In the genomic region with DNA sequence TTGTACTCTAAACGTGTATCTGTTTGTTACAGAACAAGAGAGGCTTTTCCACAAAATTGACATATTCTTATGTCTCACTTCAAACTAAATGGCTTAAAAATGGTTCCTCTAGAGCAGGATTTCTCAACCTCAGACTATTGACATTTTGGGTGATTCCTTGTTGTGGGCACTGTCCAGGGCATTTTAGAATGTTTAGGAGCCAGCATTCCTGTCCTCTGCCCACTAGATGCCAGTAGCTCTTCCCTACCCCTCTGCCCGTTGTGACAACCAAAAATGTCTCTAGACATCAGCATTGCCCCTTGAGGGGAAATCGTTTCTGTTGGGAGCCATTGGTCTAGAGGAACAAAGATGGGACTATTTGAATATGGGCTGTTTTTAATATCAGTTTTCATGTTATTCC, we compare ENCODE assay signal across 11 cellular contexts. TPM values are rescaled to one million over a fixed set of nuclear protein-coding genes. Genes with fewer than 3 reads are reported as not detected.
A peak's percentile ranks its signal among the peaks of the same experiment; 100 is the strongest.
DNase-seq lines count a peak whose midpoint lies in the region; ATAC-seq, FAIRE-seq and TF ChIP-seq lines count a peak whose summit lies in the region.
"Had no signal": no experiment of that assay in that cellular context is flagged by ENCODE, and none has a peak within 500 bp of the region (broad histone marks: within the 10 kb centered on the region; RNA-seq: fewer than 3 reads in every experiment).

No MANE protein-coding gene starts in this region.

- H3K36me3 Mint-ChIP-seq in activated B cell treated with CpG ODN at 0.5 μM for 24 hours (ENCODE audit: low read depth) = peaks cover 51% of the 10 kb centered on the region
- H3K36me3 Mint-ChIP-seq in stimulated activated effector memory CD8-positive, alpha-beta T cell treated with anti-CD3 and anti-CD28 coated beads, Interleukin-12 subunit alpha, Interleukin-12 subunit beta, amount 100 ng/mL, for 72 hours = peaks cover 95% of the 10 kb centered on the region
- H3K36me3 Mint-ChIP-seq in GM23338 (ENCODE audit: low read depth) = no peaks in the 10 kb centered on the region

- H3K27ac ChIP-seq in gastroesophageal sphincter (peak overlapping the region; percentile 20 to 71 (median 57)), GM23338 (ENCODE audit: low read depth) (no peak overlapping the region)

- FAIRE-seq in GM19239 (lab: Jason Lieb, UNC) = peak; percentile 26
- no peak for FAIRE-seq in urothelium cell line (lab: Jason Lieb, UNC)

- H3K27me3 Mint-ChIP-seq in activated B cell treated with CpG ODN at 0.5 μM for 24 hours (no peaks in the 10 kb centered on the region), GM23338 (ENCODE audit: insufficient read depth, low read depth, poor library complexity) (peaks cover 2% of the 10 kb centered on the region)

- no peaks in the 10 kb centered on the region for H3K9me2 ChIP-seq in GM23338 (ENCODE audit: insufficient read depth)

- H3K9me3 Mint-ChIP-seq in activated B cell treated with CpG ODN at 0.5 μM for 24 hours = no peaks in the 10 kb centered on the region
- H3K9me3 Mint-ChIP-seq in stimulated activated effector memory CD8-positive, alpha-beta T cell treated with anti-CD3 and anti-CD28 coated beads, Interleukin-12 subunit alpha, Interleukin-12 subunit beta, amount 100 ng/mL, for 72 hours = no peaks in the 10 kb centered on the region
- H3K9me3 Mint-ChIP-seq in GM23338 = no peaks in the 10 kb centered on the region

- H3K4me3 ChIP-seq in gastroesophageal sphincter (no peak overlapping the region), GM23338 (no peak overlapping the region)

- H2AFZ ChIP-seq in GM23338 = no peak overlapping the region

- POLR2A ChIA-PET in activated B cell treated with CpG ODN at 0.5 μM for 24 hours (lab: Charles Lee) = interaction anchor here (0.6 to 15.9 kb wide), 7 partner anchors 9 to 76 kb away, joined by 4 to 625 read pairs (median 19); a partner anchor contains a TSS

- TF ChIP-seq CTCF in activated B cell treated with CpG ODN at 0.5 μM for 24 hours (IDR thresholded peaks at IDR 0.05) (no peak), gastroesophageal sphincter (IDR thresholded peaks at IDR 0.05) (no peak), GM23338 (conservative IDR thresholded peaks at IDR 0.05; ENCODE audit: low read depth in 2 of 2) (no peak)

- 0 out of 2 replicates have a peak, but pooled peaks cover 3% of the 10 kb centered on the region for H4K20me1 ChIP-seq in GM23338 (replicated peaks; ENCODE audit: insufficient read depth)

- DNase-seq in GM19239 (ENCODE audit: insufficient read length, low spot score) = no peak
- DNase-seq in activated B cell treated with CpG ODN at 0.5 μM for 24 hours = no peak
- no peak for DNase-seq in stimulated activated effector memory CD8-positive, alpha-beta T cell treated with anti-CD3 and anti-CD28 coated beads, Interleukin-12 subunit alpha, Interleukin-12 subunit beta, amount 100 ng/mL, for 72 hours (ENCODE audit: low spot score in 2 of 2)
- no peak for DNase-seq in urothelium cell line (ENCODE audit: low spot score)
- DNase-seq in NCI-H1092 treated with DMSO at 0.1 percent for 48 hours (lab: John Stamatoyannopoulos, UW) = no peak
- DNase-seq in NCI-H1417 treated with DMSO at 0.1 percent for 48 hours (lab: John Stamatoyannopoulos, UW) = no peak
- no peak for DNase-seq in GM23338 (ENCODE audit: low spot score)
- DNase-seq: mesendoderm, NCI-H2171 treated with DMSO at 0.1 percent for 48 hours, OCI-M1 had no signal

- H3K4me3 Mint-ChIP-seq in activated B cell treated with CpG ODN at 0.5 μM for 24 hours (peak overlapping the region; percentile 74), GM23338 (no peak overlapping the region)
- peak overlapping the region; percentile 84 for H3K4me3 Mint-ChIP-seq in stimulated activated effector memory CD8-positive, alpha-beta T cell treated with anti-CD3 and anti-CD28 coated beads, Interleukin-12 subunit alpha, Interleukin-12 subunit beta, amount 100 ng/mL, for 72 hours

- no peak for TF ChIP-seq EP300 in gastroesophageal sphincter (IDR thresholded peaks at IDR 0.05)

- no peaks in the 10 kb centered on the region for H3K79me2 ChIP-seq in GM23338 (replicated peaks; ENCODE audit: insufficient read depth)

- intact Hi-C loops in activated B cell treated with CpG ODN at 0.5 μM for 24 hours (cut with micrococcal nuclease) = loop anchor here (5.0 kb wide), 1 partner anchor 349 kb away; a partner anchor contains a TSS

- no peaks in the 10 kb centered on the region for H3K9me3 ChIP-seq in gastroesophageal sphincter

- H3K27ac Mint-ChIP-seq in activated B cell treated with CpG ODN at 0.5 μM for 24 hours (peak overlapping the region; percentile 90), GM23338 (no peak overlapping the region)
- H3K27ac Mint-ChIP-seq in stimulated activated effector memory CD8-positive, alpha-beta T cell treated with anti-CD3 and anti-CD28 coated beads, Interleukin-12 subunit alpha, Interleukin-12 subunit beta, amount 100 ng/mL, for 72 hours = peak overlapping the region; percentile 97

- no peak overlapping the region for H3K4me2 ChIP-seq in GM23338

- H3K4me1 ChIP-seq in gastroesophageal sphincter (peaks cover 0 to 48% (median 12%) of the 10 kb centered on the region in 3 donors), GM23338 (ENCODE audit: insufficient read depth) (no peaks in the 10 kb centered on the region)

- H3F3A ChIP-seq in GM23338 (replicated peaks; ENCODE audit: low read depth) = no peaks in the 10 kb centered on the region

- no peak for ATAC-seq in activated B cell treated with CpG ODN at 0.5 μM for 24 hours (ENCODE audit: low read depth)
- ATAC-seq in gastroesophageal sphincter = no peak
- no peak for ATAC-seq in stimulated activated effector memory CD8-positive, alpha-beta T cell treated with anti-CD3 and anti-CD28 coated beads, Interleukin-12 subunit alpha, Interleukin-12 subunit beta, amount 100 ng/mL, for 72 hours
- no peak for ATAC-seq in GM23338

- H3K36me3 ChIP-seq in gastroesophageal sphincter (peaks cover 0 to 6% of the 10 kb centered on the region in 2 donors), GM23338 (ENCODE audit: insufficient read depth) (no peaks in the 10 kb centered on the region)

- CTCF ChIA-PET in activated B cell treated with CpG ODN at 0.5 μM for 24 hours (lab: Charles Lee) = interaction anchor here (1.1 to 2.8 kb wide), 3 partner anchors 9 to 52 kb away, joined by 3 to 13 read pairs (median 5); no protein-coding TSS in a partner anchor

- peaks cover 97% of the 10 kb centered on the region for H3K4me1 Mint-ChIP-seq in activated B cell treated with CpG ODN at 0.5 μM for 24 hours
- peaks cover 76% of the 10 kb centered on the region for H3K4me1 Mint-ChIP-seq in stimulated activated effector memory CD8-positive, alpha-beta T cell treated with anti-CD3 and anti-CD28 coated beads, Interleukin-12 subunit alpha, Interleukin-12 subunit beta, amount 100 ng/mL, for 72 hours
- H3K4me1 Mint-ChIP-seq in GM23338 = peaks cover 4% of the 10 kb centered on the region; the same call in 2 of the 3 replicates

- 91 to 92% methylated on average over 3 of the region's 3 CpGs for WGBS in gastroesophageal sphincter (ENCODE audit: low coverage in 1 of 2), 2 donors

- TF ChIP-seq POLR2A in gastroesophageal sphincter (IDR thresholded peaks at IDR 0.05) = no peak

- H3K27me3 ChIP-seq in gastroesophageal sphincter = no peaks in the 10 kb centered on the region
- H3K27me3 ChIP-seq in GM23338 (ENCODE audit: insufficient read depth) = no peaks in the 10 kb centered on the region

TF ChIP-seq in GM23338, 12 proteins besides CTCF, POLR2A, EP300 and RAD21 (continues in another document):
- TF ChIP-seq STAT1 (IDR thresholded peaks at IDR 0.05; ENCODE audit: unreplicated experiment) (no peak), NANOG (IDR thresholded peaks at IDR 0.05; ENCODE audit: borderline replicate concordance) (no peak)

RNA-seq across cellular contexts. Expression of a gene that starts 17.3 kb away (rescaled TPM):
- total RNA-seq in activated B cell treated with CpG ODN at 0.5 μM for 24 hours = 202 and 220 TPM in 2 replicates
- total RNA-seq in gastroesophageal sphincter = 10 to 100 TPM; 19.9 to 43.2 (median 26.6) TPM
- 2.5 and 4.8 TPM in 2 replicates for total RNA-seq in GM23338 (2014; rRNA removed; shearing (Covaris generic))
- 2.9 and 3.0 TPM in 2 replicates for polyA plus RNA-seq in GM23338 (2016; fragmentation: Nextera tagmentation; extraction: Ambion mirVana)

RNA-seq across cellular contexts. Expression of a gene that starts 59.4 kb away (rescaled TPM):
- total RNA-seq in activated B cell treated with CpG ODN at 0.5 μM for 24 hours (8.9 and 10.4 TPM in 2 replicates), gastroesophageal sphincter (1 to 10 TPM in 2 of 4 donors, under 1 TPM in 1, not detected in 1; 0.54 to 1.4 (median 1.2) TPM)
- 10.0 and 10.8 TPM in 2 replicates for total RNA-seq in GM23338 (2014; rRNA removed; shearing (Covaris generic))
- 4.6 and 5.2 TPM in 2 replicates for polyA plus RNA-seq in GM23338 (2016; fragmentation: Nextera tagmentation; extraction: Ambion mirVana)
